ENCODE assay signal across 7 cellular contexts in the genomic region with DNA sequence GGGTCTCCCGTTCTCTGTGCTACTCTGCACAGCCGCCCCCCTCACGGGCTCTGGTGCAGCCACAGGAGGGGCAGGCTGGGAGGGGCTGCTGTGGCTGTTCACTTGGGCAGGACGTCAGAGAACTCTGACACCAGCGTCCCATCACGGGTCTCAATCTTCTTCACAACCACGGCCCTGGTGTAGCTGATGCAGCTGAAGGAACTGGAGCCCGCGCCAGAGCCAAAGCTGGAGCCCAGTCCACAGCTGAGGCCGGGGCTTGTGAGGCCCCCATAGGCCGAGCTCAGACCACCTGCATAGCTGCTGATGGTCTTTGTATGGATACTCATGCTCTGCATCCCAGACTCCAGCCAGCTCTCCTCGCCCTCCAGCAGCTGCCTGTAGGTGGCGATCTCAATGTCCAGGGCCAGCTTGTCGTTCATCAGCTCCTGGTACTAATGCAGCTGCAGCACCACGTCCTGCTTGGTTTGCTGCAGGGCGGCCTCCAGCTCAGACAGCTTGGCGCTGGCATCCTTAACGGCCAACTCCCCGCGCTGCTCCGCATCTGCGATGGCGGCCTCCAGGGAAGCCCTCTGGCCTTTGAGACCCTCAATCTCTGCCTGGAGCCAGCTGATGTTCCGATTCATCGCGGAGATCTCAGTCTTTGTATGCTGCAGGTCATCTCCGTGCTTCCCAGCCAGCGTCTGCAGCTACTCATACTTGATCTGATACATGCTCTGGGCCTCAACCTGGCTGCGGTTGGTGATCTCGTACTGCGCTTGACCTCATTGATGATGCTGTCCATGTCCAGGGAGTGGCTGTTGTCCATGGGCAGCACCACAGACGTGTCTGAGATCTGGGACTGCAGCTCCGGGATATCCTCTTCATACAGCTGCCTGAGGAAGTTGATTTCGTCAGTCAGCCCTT. TPM values are rescaled to one million over a fixed set of nuclear protein-coding genes. Genes with fewer than 3 reads are reported as not detected.
DNase-seq lines count a peak whose midpoint lies in the region; ATAC-seq and TF ChIP-seq lines count a peak whose summit lies in the region.

No MANE protein-coding gene starts in this region.

- intact Hi-C loops in PC-9 (cut with micrococcal nuclease; ENCODE audit: unreplicated experiment) (no loop called here), Right ventricle myocardium superior (cut with DNase I) (no loop called here)

- H3K4me2 ChIP-seq in PC-9 = no peak overlapping the region
- H3K4me2 ChIP-seq in skeletal muscle satellite cell (ENCODE audit: low read length) = peak overlapping the region; percentile 48

- H3K9me3 ChIP-seq in PC-9 (ENCODE audit: insufficient read depth, low read depth) = no peaks in the 10 kb centered on the region
- no peaks in the 10 kb centered on the region for H3K9me3 ChIP-seq in skeletal muscle satellite cell (replicated peaks; ENCODE audit: low read length)

- peak in 1 of 2 experiments; percentile 27 for DNase-seq in PC-9
- peak; percentile 62 for DNase-seq in Right ventricle myocardium superior
- no peak for DNase-seq in mesenteric fat pad (ENCODE audit: low spot score)
- no peak for DNase-seq in NCI-H1930 (lab: John Stamatoyannopoulos, UW)
- no peak for DNase-seq in globus pallidus (ENCODE audit: low spot score)

- no peak overlapping the region for H3K27ac ChIP-seq in PC-9

- H3K79me2 ChIP-seq in PC-9 (ENCODE audit: low read depth) = no peaks in the 10 kb centered on the region

- H3K27me3 ChIP-seq in PC-9 (ENCODE audit: insufficient read depth, low read depth) (no peaks in the 10 kb centered on the region), skeletal muscle satellite cell (ENCODE audit: control insufficient read depth, insufficient read depth, low read length) (peaks cover 24% of the 10 kb centered on the region)

- H3K9ac ChIP-seq in skeletal muscle satellite cell (ENCODE audit: low read depth, low read length) = no peak overlapping the region

- H3K36me3 ChIP-seq in PC-9 (ENCODE audit: low read depth) (no peaks in the 10 kb centered on the region), skeletal muscle satellite cell (ENCODE audit: insufficient read depth, low read length) (no peaks in the 10 kb centered on the region)

- TF ChIP-seq CTCF in GM12875 (IDR thresholded peaks at IDR 0.05; ENCODE audit: borderline replicate concordance, insufficient read depth, low read depth, low read length) = peak; percentile 42; the same call in 1 of the 2 replicates
- TF ChIP-seq CTCF in PC-9 (conservative IDR thresholded peaks at IDR 0.05) = peak; percentile 64

- H2AFZ ChIP-seq in PC-9 = no peak overlapping the region

- no TSS peak for BruUV-seq in PC-9 (replicated peaks; lab: Mats Ljungman, UMichigan)

- no peaks in the 10 kb centered on the region for H3F3A ChIP-seq in PC-9 (ENCODE audit: insufficient read depth, low read depth)

- POLR2A ChIA-PET in PC-9 (lab: Charles Lee; ENCODE audit: unreplicated experiment) = no interaction called here

- no peaks in the 10 kb centered on the region for H4K20me1 ChIP-seq in PC-9 (ENCODE audit: insufficient read depth)

- no peak for ATAC-seq in Right ventricle myocardium superior (ENCODE audit: poor library complexity)

- H3K4me3 ChIP-seq in GM12875 (ENCODE audit: low read depth, low read length) = no peak overlapping the region
- H3K4me3 ChIP-seq in PC-9 = no peak overlapping the region
- no peak overlapping the region for H3K4me3 ChIP-seq in skeletal muscle satellite cell (ENCODE audit: low read length)

- CTCF ChIA-PET in PC-9 (lab: Charles Lee) = interaction anchor here (0.6 kb wide), 1 partner anchor 38 kb away, joined by 3 read pairs; no protein-coding TSS in a partner anchor

- H3K9me2 ChIP-seq in PC-9 (ENCODE audit: insufficient read depth) = no peaks in the 10 kb centered on the region

- H3K4me1 ChIP-seq in PC-9 (replicated peaks; ENCODE audit: insufficient read depth) (no peaks in the 10 kb centered on the region), skeletal muscle satellite cell (ENCODE audit: control insufficient read depth, insufficient read depth, low read length) (no peaks in the 10 kb centered on the region)

RNA-seq across cellular contexts. Expression of a gene that starts 7.4 kb away (rescaled TPM):
- total RNA-seq in PC-9 (2021) (6.2 and 8.6 TPM in 2 replicates), Right ventricle myocardium superior (10.8 TPM), mesenteric fat pad (0.67 TPM)
- 1.8 and 2.6 TPM in 2 replicates for total RNA-seq in skeletal muscle satellite cell (2012; rRNA removed)

RNA-seq across cellular contexts. Expression of a gene that starts 32.9 kb away (rescaled TPM):
- total RNA-seq in PC-9 (2021) (274 and 308 TPM in 2 replicates), Right ventricle myocardium superior (128 TPM), mesenteric fat pad (127 TPM)
- total RNA-seq in skeletal muscle satellite cell (2012; rRNA removed) = 110 and 125 TPM in 2 replicates

RNA-seq across cellular contexts. Expression of a gene that starts 53.0 kb away (rescaled TPM):
- total RNA-seq in PC-9 (2021) (27.0 and 35.5 TPM in 2 replicates), Right ventricle myocardium superior (9.6 TPM), mesenteric fat pad (12.6 TPM)
- 20.1 and 20.5 TPM in 2 replicates for total RNA-seq in skeletal muscle satellite cell (2012; rRNA removed)
